Comparison of ENCODE assay signal across 20 cellular contexts in genomic region chr18:48004577-48004976, GRCh38.
A peak's percentile ranks its signal among the peaks of the same experiment; 100 is the strongest.
DNase-seq lines count a peak whose midpoint lies in the region; ATAC-seq and TF ChIP-seq lines count a peak whose summit lies in the region.
"Had no signal": no experiment of that assay in that cellular context is flagged by ENCODE, and none has a peak within 500 bp of the region (broad histone marks: within the 10 kb centered on the region; RNA-seq: fewer than 3 reads in every experiment).

No MANE protein-coding gene starts in this region.

- no peaks in the 10 kb centered on the region for H3K9me3 ChIP-seq in heart right ventricle
- no peaks in the 10 kb centered on the region for H3K9me3 ChIP-seq in right cardiac atrium (ENCODE audit: control insufficient read depth, low read length)
- H3K9me3 ChIP-seq in body of pancreas = no peaks in the 10 kb centered on the region
- no peaks in the 10 kb centered on the region for H3K9me3 ChIP-seq in spleen
- H3K9me3 ChIP-seq: sigmoid colon had no signal

- TF ChIP-seq CTCF in heart right ventricle (IDR thresholded peaks at IDR 0.05) (no peak), body of pancreas (IDR thresholded peaks at IDR 0.05) (no peak), spleen (IDR thresholded peaks at IDR 0.05 in 8 of 11, conservative IDR thresholded peaks at IDR 0.05 in 3 of 11) (no peak)

- ATAC-seq in heart right ventricle (no peak), right cardiac atrium (no peak), body of pancreas (no peak), HG02870 (IDR thresholded peaks at IDR 0.05; ENCODE audit: unreplicated experiment) (no peak)
- ATAC-seq: WTC11 had no signal

- H3K27me3 ChIP-seq in heart right ventricle (peaks cover 0 to 8% (median 0%) of the 10 kb centered on the region in 7 donors), right cardiac atrium (ENCODE audit: control insufficient read depth, insufficient read depth) (no peaks in the 10 kb centered on the region), body of pancreas (no peaks in the 10 kb centered on the region), spleen (replicated peaks in 1 of 7) (peaks cover 0 to 26% (median 10%) of the 10 kb centered on the region in 7 donors)
- H3K27me3 ChIP-seq: sigmoid colon had no signal

- intact Hi-C loops in heart right ventricle (cut with DNase I) = loop anchor here in 7 of 10 donors (5.0 to 10.0 kb wide), 5 partner anchors 70 to 160 kb away; partner anchors contain the start of gene SMAD2 (in 5 of the 7)
- intact Hi-C loops in right cardiac atrium (cut with DNase I) = no loop called here
- intact Hi-C loops in body of pancreas (cut with DNase I) = no loop called here
- intact Hi-C loops in spleen (cut with DNase I; ENCODE audit: low total_unique reads) = no loop called here

- H3K36me3 ChIP-seq in heart right ventricle = no peaks in the 10 kb centered on the region
- no peaks in the 10 kb centered on the region for H3K36me3 ChIP-seq in body of pancreas (replicated peaks in 1 of 2; ENCODE audit: insufficient read depth in 1 of 2, low read depth in 2 of 2)
- H3K36me3 ChIP-seq in spleen = no peaks in the 10 kb centered on the region
- H3K36me3 ChIP-seq: cardiac muscle cell, sigmoid colon had no signal

- DNase-seq in heart right ventricle = no peak
- DNase-seq in right cardiac atrium = no peak
- DNase-seq in NCI-H69 (lab: John Stamatoyannopoulos, UW) = peak; percentile 53
- DNase-seq in body of pancreas = no peak
- DNase-seq in spleen = no peak
- DNase-seq in middle frontal gyrus (ENCODE audit: extremely low spot score, low spot score) = no peak
- no peak for DNase-seq in NCI-H748 treated with DMSO at 0.1 percent for 48 hours (lab: John Stamatoyannopoulos, UW)
- DNase-seq: activated CD4-positive, alpha-beta T cell treated with anti-CD3 and anti-CD28 coated beads, Interleukin-2, amount 50 U/mL, for 4 hours; activated effector memory CD4-positive, alpha-beta T cell treated with anti-CD3 and anti-CD28 coated beads, Interleukin-2, amount 50 U/mL, for 16 hours; activated T-cell treated with anti-CD3 and anti-CD28 coated beads for 4 hours; GOT3; kidney glomerular epithelial cell; MM.1S; naive thymus-derived CD8-positive, alpha-beta T cell; sigmoid colon; T1000 had no signal

- H3K27ac ChIP-seq in heart right ventricle = peak overlapping the region in 8 of 10 donors; percentile 20 to 88 (median 78)
- H3K27ac ChIP-seq in right cardiac atrium (ENCODE audit: low read length) = no peak overlapping the region
- H3K27ac ChIP-seq in body of pancreas = peak overlapping the region; percentile 66 to 82 (median 78)
- peak overlapping the region in 7 of 8 donors; percentile 50 to 80 (median 67) for H3K27ac ChIP-seq in spleen
- H3K27ac ChIP-seq: C4-2B, cardiac muscle cell, sigmoid colon had no signal

- TF ChIP-seq POLR2A in body of pancreas (IDR thresholded peaks at IDR 0.05) (no peak), spleen (IDR thresholded peaks at IDR 0.05) (no peak)

- H3K4me1 ChIP-seq in heart right ventricle (peaks cover 0 to 33% (median 22%) of the 10 kb centered on the region in 9 donors), right cardiac atrium (ENCODE audit: control insufficient read depth, insufficient read depth, low read length) (no peaks in the 10 kb centered on the region), body of pancreas (peaks cover 28% of the 10 kb centered on the region), spleen (peaks cover 0 to 45% (median 26%) of the 10 kb centered on the region in 6 donors)

- H3K4me3 ChIP-seq in heart right ventricle (no peak overlapping the region), right cardiac atrium (ENCODE audit: low read length) (no peak overlapping the region), body of pancreas (no peak overlapping the region), spleen (no peak overlapping the region)
- H3K4me3 ChIP-seq: cardiac muscle cell, sigmoid colon had no signal

- 87 to 90% methylated on average over 2 of the region's 2 CpGs for WGBS in heart right ventricle, 2 donors
- WGBS in right cardiac atrium = 84% methylated on average over 2 of the region's 2 CpGs
- 58 to 67% methylated on average over 2 of the region's 2 CpGs for WGBS in body of pancreas, 2 donors
- 68 to 88% (median 83%) methylated on average over 2 of the region's 2 CpGs for WGBS in spleen, 5 donors

Comparison
In these comparisons a context has a peak if more than half of its experiments do, and no peak if none do; other contexts are left out.
1. intact Hi-C loops: an anchor here in heart right ventricle (5.0 to 10.0 kb wide); none called in right cardiac atrium, body of pancreas and spleen.